ENCODE assay signal across 22 cellular contexts in genomic region chr18:69000366-69000765, GRCh38.
"Had no signal": no experiment of that assay in that cellular context is flagged by ENCODE, and none has a peak within 500 bp of the region (broad histone marks: within the 10 kb centered on the region; RNA-seq: fewer than 3 reads in every experiment).

No MANE protein-coding gene starts in this region.

- H3K27ac Mint-ChIP-seq: activated CD4-positive, alpha-beta T cell treated with anti-CD3 and anti-CD28 coated beads, Interleukin-2, amount 10 ng/mL, durations not matched to agents 24 days and 14 days; activated CD8-positive, alpha-beta memory T cell treated with anti-CD3 and anti-CD28 coated beads, Interleukin-2, amount 10 ng/mL, durations not matched to agents 7 days and 5 days; activated CD8-positive, alpha-beta T cell treated with anti-CD3 and anti-CD28 coated beads for 36 hours; activated naive CD4-positive, alpha-beta T cell treated with anti-CD3 and anti-CD28 coated beads, Interleukin-2, amount 10 ng/mL, durations not matched to agents 7 days and 5 days; effector memory CD8-positive, alpha-beta T cell; nephron had no signal

- DNase-seq: activated CD4-positive, alpha-beta T cell treated with anti-CD3 and anti-CD28 coated beads, Interleukin-2, amount 10 ng/mL, durations not matched to agents 24 days and 14 days; activated CD8-positive, alpha-beta memory T cell treated with anti-CD3 and anti-CD28 coated beads, Interleukin-2, amount 10 ng/mL, durations not matched to agents 7 days and 5 days; activated CD8-positive, alpha-beta T cell treated with anti-CD3 and anti-CD28 coated beads for 36 hours; activated effector memory CD4-positive, alpha-beta T cell treated with anti-CD3 and anti-CD28 coated beads, Interleukin-2, amount 50 U/mL, for 16 hours; activated naive CD4-positive, alpha-beta T cell treated with anti-CD3 and anti-CD28 coated beads, Interleukin-2, amount 10 ng/mL, durations not matched to agents 7 days and 5 days; activated T-cell treated with anti-CD3 and anti-CD28 coated beads for 4 hours; anterior cingulate cortex; body of pancreas; central memory CD4-positive, alpha-beta T cell; effector memory CD8-positive, alpha-beta T cell; heart right ventricle; left ventricle myocardium inferior; midbrain; pancreas; right cardiac atrium; stimulated activated CD4-positive, alpha-beta T cell treated with anti-CD3 and anti-CD28 coated beads, Interleukin-12 subunit alpha, Interleukin-12 subunit beta, amount 100 ng/mL, for 4 hours; stimulated activated CD4-positive, alpha-beta T cell treated with anti-CD3 and anti-CD28 coated beads, Interleukin-4, amount 100 ng/mL, for 4 hours; stimulated activated naive CD8-positive, alpha-beta T cell treated with anti-CD3 and anti-CD28 coated beads, Interleukin-15, Interleukin-2, amounts not matched to agents 100 U/mL and 50 U/mL, for 24 hours; upper lobe of left lung had no signal

- H3K27ac ChIP-seq: body of pancreas, esophagus muscularis mucosa, heart right ventricle, left ventricle myocardium inferior, neutrophil, pancreas, upper lobe of left lung had no signal

- H3K9me3 ChIP-seq: body of pancreas, esophagus muscularis mucosa, left ventricle myocardium inferior, neutrophil, pancreas, upper lobe of left lung had no signal

- H3K4me1 Mint-ChIP-seq: activated CD4-positive, alpha-beta T cell treated with anti-CD3 and anti-CD28 coated beads, Interleukin-2, amount 10 ng/mL, durations not matched to agents 24 days and 14 days; activated CD8-positive, alpha-beta memory T cell treated with anti-CD3 and anti-CD28 coated beads, Interleukin-2, amount 10 ng/mL, durations not matched to agents 7 days and 5 days; activated naive CD4-positive, alpha-beta T cell treated with anti-CD3 and anti-CD28 coated beads, Interleukin-2, amount 10 ng/mL, durations not matched to agents 7 days and 5 days; nephron had no signal

- H3K36me3 Mint-ChIP-seq: activated CD8-positive, alpha-beta memory T cell treated with anti-CD3 and anti-CD28 coated beads, Interleukin-2, amount 10 ng/mL, durations not matched to agents 7 days and 5 days; activated naive CD4-positive, alpha-beta T cell treated with anti-CD3 and anti-CD28 coated beads, Interleukin-2, amount 10 ng/mL, durations not matched to agents 7 days and 5 days had no signal

- H3K27me3 Mint-ChIP-seq: activated CD4-positive, alpha-beta T cell treated with anti-CD3 and anti-CD28 coated beads, Interleukin-2, amount 10 ng/mL, durations not matched to agents 24 days and 14 days; activated CD8-positive, alpha-beta memory T cell treated with anti-CD3 and anti-CD28 coated beads, Interleukin-2, amount 10 ng/mL, durations not matched to agents 7 days and 5 days; activated CD8-positive, alpha-beta T cell treated with anti-CD3 and anti-CD28 coated beads for 36 hours; activated naive CD4-positive, alpha-beta T cell treated with anti-CD3 and anti-CD28 coated beads, Interleukin-2, amount 10 ng/mL, durations not matched to agents 7 days and 5 days; effector memory CD8-positive, alpha-beta T cell had no signal

- H3K27me3 ChIP-seq: body of pancreas, esophagus muscularis mucosa, heart right ventricle, neutrophil, pancreas, upper lobe of left lung had no signal

- H3K4me1 ChIP-seq: body of pancreas, esophagus muscularis mucosa, heart right ventricle, left ventricle myocardium inferior, pancreas, upper lobe of left lung had no signal

- H3K4me3 Mint-ChIP-seq: activated CD4-positive, alpha-beta T cell treated with anti-CD3 and anti-CD28 coated beads, Interleukin-2, amount 10 ng/mL, durations not matched to agents 24 days and 14 days; activated CD8-positive, alpha-beta memory T cell treated with anti-CD3 and anti-CD28 coated beads, Interleukin-2, amount 10 ng/mL, durations not matched to agents 7 days and 5 days; activated CD8-positive, alpha-beta T cell treated with anti-CD3 and anti-CD28 coated beads for 36 hours; activated naive CD4-positive, alpha-beta T cell treated with anti-CD3 and anti-CD28 coated beads, Interleukin-2, amount 10 ng/mL, durations not matched to agents 7 days and 5 days; effector memory CD8-positive, alpha-beta T cell; nephron had no signal

- H3K4me3 ChIP-seq: body of pancreas, esophagus muscularis mucosa, heart right ventricle, left ventricle myocardium inferior, pancreas, upper lobe of left lung had no signal

- H3K9me3 Mint-ChIP-seq: activated CD4-positive, alpha-beta T cell treated with anti-CD3 and anti-CD28 coated beads, Interleukin-2, amount 10 ng/mL, durations not matched to agents 24 days and 14 days; activated CD8-positive, alpha-beta T cell treated with anti-CD3 and anti-CD28 coated beads for 36 hours; activated naive CD4-positive, alpha-beta T cell treated with anti-CD3 and anti-CD28 coated beads, Interleukin-2, amount 10 ng/mL, durations not matched to agents 7 days and 5 days; effector memory CD8-positive, alpha-beta T cell had no signal

- H3K36me3 ChIP-seq: esophagus muscularis mucosa, heart right ventricle, left ventricle myocardium inferior, neutrophil, pancreas, upper lobe of left lung had no signal
